In the genomic region with DNA sequence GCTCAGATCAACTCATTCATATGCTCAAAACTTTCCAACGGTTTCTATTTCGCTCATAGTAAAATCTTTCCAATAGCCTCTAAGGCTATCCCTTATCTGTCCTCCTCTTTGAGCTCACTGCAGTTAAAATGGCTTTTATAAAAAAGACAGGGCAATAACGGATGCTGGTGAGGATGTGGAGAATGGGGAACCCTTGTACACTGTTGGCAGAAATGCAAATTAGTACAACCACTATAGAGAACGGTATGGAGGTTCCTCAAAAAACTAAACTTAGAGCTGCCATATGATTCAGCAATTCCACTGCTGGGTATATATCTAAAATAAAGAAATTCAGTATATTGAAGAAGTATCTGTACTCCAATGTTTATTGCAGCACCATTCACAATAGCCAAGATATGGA, we compare ENCODE assay signal across 20 cellular contexts.
DNase-seq lines count a peak whose midpoint lies in the region; ATAC-seq and TF ChIP-seq lines count a peak whose summit lies in the region.
"Had no signal": no experiment of that assay in that cellular context is flagged by ENCODE, and none has a peak within 500 bp of the region (broad histone marks: within the 10 kb centered on the region; RNA-seq: fewer than 3 reads in every experiment).

No MANE protein-coding gene starts in this region.

- no peak overlapping the region for H3K27ac ChIP-seq in thyroid gland
- H3K27ac ChIP-seq: C4-2B had no signal

- no peak overlapping the region for H3K4me3 Mint-ChIP-seq in naive B cell
- H3K4me3 Mint-ChIP-seq: HFFc6, T-helper 17 cell had no signal

- peaks cover 0 to 5% (median 0%) of the 10 kb centered on the region in 7 donors for H3K9me3 Mint-ChIP-seq in naive B cell

- TF ChIP-seq POLR2A in thyroid gland (IDR thresholded peaks at IDR 0.05), result no peak

- H3K27me3 ChIP-seq in thyroid gland, result no peaks in the 10 kb centered on the region

- DNase-seq in KG1 (lab: John Stamatoyannopoulos, UW) (peak; percentile 23), NOMO-1 (lab: John Stamatoyannopoulos, UW; ENCODE audit: unreplicated experiment in 2 of 2) (peak; percentile 44 to 79), SKM-1 treated with dmso at 0.1 percent for 144 hours (lab: John Stamatoyannopoulos, UW; ENCODE audit: unreplicated experiment) (peak; percentile 44), naive B cell (no peak), left lobe of liver (ENCODE audit: low spot score) (no peak), thyroid gland (no peak), NCI-H2107 (lab: John Stamatoyannopoulos, UW) (no peak)
- DNase-seq: DMS79, HFFc6, IMR-90, MM.1S, NCI-H1417, NCI-H187 treated with DMSO at 0.1 percent for 48 hours, NCI-H226, NCI-H524 treated with DMSO at 0.1 percent for 48 hours, RPMI8226, SHP77 treated with DMSO at 0.1 percent for 48 hours, T-helper 17 cell had no signal

- H3K27ac Mint-ChIP-seq in naive B cell, result no peak overlapping the region
- H3K27ac Mint-ChIP-seq: HFFc6, T-helper 17 cell had no signal

- WGBS in thyroid gland, 2 donors, result 92 to 93% methylated on average over 4 of the region's 4 CpGs

- no peak for TF ChIP-seq CTCF in thyroid gland (IDR thresholded peaks at IDR 0.05)

- H3K4me1 Mint-ChIP-seq in naive B cell, result peaks cover 0 to 5% (median 0%) of the 10 kb centered on the region in 3 donors
- H3K4me1 Mint-ChIP-seq: T-helper 17 cell had no signal

- no peaks in the 10 kb centered on the region for H3K36me3 Mint-ChIP-seq in naive B cell

- no peaks in the 10 kb centered on the region for H3K27me3 Mint-ChIP-seq in naive B cell
- H3K27me3 Mint-ChIP-seq: T-helper 17 cell had no signal

- intact Hi-C loops in thyroid gland (cut with DNase I), result no loop called here

- no peaks in the 10 kb centered on the region for H3K9me3 ChIP-seq in thyroid gland

- no peaks in the 10 kb centered on the region for H3K4me1 ChIP-seq in thyroid gland

- H3K4me3 ChIP-seq in thyroid gland (replicated peaks in 1 of 3), result no peak overlapping the region

- ATAC-seq in naive B cell (ENCODE audit: low read depth in 2 of 2) (peak; percentile 38 to 39), left lobe of liver (no peak), esophagus mucosa (no peak)
- ATAC-seq: T-helper 17 cell had no signal

- no peaks in the 10 kb centered on the region for H3K36me3 ChIP-seq in thyroid gland

Comparison
In these comparisons a context has a peak if more than half of its experiments do, and no peak if none do; other contexts are left out.
1. DNase-seq: peak in KG1 (single experiment), NOMO-1 (2 of 2) and SKM-1 treated with dmso at 0.1 percent for 144 hours (single experiment); none in naive B cell (single experiment), left lobe of liver (single experiment), thyroid gland (0 of 2) and NCI-H2107 (single experiment).
2. ATAC-seq: peak in naive B cell (2 of 2); none in left lobe of liver (single experiment) and esophagus mucosa (single experiment).